In the genomic region with DNA sequence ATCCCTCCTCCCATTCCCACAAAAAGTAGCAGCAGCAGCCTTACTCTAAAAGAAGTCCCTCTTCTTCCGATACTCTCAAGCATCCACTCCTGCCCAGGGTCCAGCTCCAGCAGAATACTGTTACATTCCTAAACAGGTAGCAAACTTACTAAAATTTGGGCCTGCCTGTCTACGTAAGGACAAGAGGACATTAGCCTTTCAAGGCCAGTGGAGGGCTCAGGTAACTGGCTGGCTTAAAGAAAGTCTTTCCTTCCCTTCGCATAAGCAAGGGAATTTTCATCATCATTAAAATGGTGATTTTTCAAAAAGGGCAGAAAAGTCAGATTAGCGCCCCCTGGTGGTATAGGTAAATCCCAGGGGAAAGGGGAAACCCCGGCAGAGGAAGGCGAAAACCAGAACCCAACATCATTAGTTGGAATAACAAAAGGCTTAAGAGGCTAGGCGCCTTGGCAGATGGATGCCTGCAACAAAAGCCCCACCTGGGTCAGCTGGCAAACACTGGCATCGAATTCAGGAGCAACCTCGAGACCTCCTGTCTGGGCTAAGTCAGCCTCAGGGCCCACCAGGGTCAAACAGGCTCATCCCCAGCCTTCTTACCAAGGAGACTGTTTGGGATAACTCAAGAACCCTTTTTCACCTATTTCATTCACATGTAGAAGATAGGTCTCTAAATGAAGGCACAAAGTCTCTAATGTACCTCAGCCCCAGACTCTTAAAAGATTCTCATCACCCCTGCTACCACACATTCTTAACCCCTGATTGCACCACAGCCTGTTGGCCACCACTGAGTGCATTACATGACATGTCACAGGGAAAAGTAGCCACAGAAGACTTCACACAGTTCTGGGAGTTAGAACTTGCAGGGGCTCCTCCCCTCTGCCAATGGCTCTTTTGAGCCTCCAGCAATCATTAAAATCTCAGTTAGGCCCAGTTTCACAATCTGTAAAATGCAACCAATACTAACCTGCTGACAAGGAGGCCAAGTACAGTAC, we compare ENCODE assay signal across 1 cellular context.
TF ChIP-seq lines count a peak whose summit lies in the region.

No MANE protein-coding gene starts in this region.

TF ChIP-seq in HCT116, 20 proteins besides CTCF, POLR2A, EP300 and RAD21 (continued from another document):
- TF ChIP-seq YY1 (IDR thresholded peaks at IDR 0.05; ENCODE audit: extremely low read depth, insufficient replicate concordance, low read depth, low read length) (no peak), POLR2AphosphoS5 (IDR thresholded peaks at IDR 0.05; ENCODE audit: low read depth, low read length) (no peak), SIN3A (IDR thresholded peaks at IDR 0.05; ENCODE audit: low read depth) (no peak), JUND (IDR thresholded peaks at IDR 0.05) (no peak), EZH2 (IDR thresholded peaks at IDR 0.05) (no peak), ZNF274 (IDR thresholded peaks at IDR 0.05; ENCODE audit: low read depth, low read length) (no peak), ZFX (IDR thresholded peaks at IDR 0.05) (no peak), SRF (IDR thresholded peaks at IDR 0.05; ENCODE audit: low read depth) (no peak)
- TF ChIP-seq, protein P1, sequence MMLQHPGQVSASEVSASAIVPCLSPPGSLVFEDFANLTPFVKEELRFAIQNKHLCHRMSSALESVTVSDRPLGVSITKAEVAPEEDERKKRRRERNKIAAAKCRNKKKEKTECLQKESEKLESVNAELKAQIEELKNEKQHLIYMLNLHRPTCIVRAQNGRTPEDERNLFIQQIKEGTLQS (IDR thresholded peaks at IDR 0.05) = no peak
- TF ChIP-seq, protein P2, sequence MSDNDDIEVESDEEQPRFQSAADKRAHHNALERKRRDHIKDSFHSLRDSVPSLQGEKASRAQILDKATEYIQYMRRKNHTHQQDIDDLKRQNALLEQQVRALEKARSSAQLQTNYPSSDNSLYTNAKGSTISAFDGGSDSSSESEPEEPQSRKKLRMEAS (IDR thresholded peaks at IDR 0.05) = no peak
